8 cellular contexts compared by ENCODE assay signal in genomic region chr7:107661865-107662379, GRCh38. TPM values are rescaled to one million over a fixed set of nuclear protein-coding genes. Genes with fewer than 3 reads are reported as not detected.
DNase-seq lines count a peak whose midpoint lies in the region; ATAC-seq and TF ChIP-seq lines count a peak whose summit lies in the region.

No MANE protein-coding gene starts in this region.

- H3K4me2 ChIP-seq in fibroblast of lung (ENCODE audit: extremely low read depth, insufficient read depth, low read length): peak overlapping the region; percentile 96

- H3K4me3 ChIP-seq in SJCRH30 (peak overlapping the region; percentile 30), fibroblast of lung (replicated peaks in 1 of 4; ENCODE audit: control extremely low read depth in 1 of 4, insufficient read depth in 1 of 4, low read depth in 3 of 4, low read length in 4 of 4) (peak overlapping the region; percentile 52 to 64 (median 60)), skeletal muscle cell (ENCODE audit: low read depth, low read length) (peak overlapping the region; percentile 52)

- DNase-seq in SJCRH30 (no peak), fibroblast of lung (ENCODE audit: low read depth in 2 of 2) (no peak), skeletal muscle cell (ENCODE audit: low read depth) (no peak), occipital lobe (lab: John Stamatoyannopoulos, UW) (no peak), retina (no peak), NCI-H187 treated with DMSO at 0.1 percent for 48 hours (lab: John Stamatoyannopoulos, UW) (no peak), cerebellar cortex (ENCODE audit: low spot score) (no peak)

- H4K20me1 ChIP-seq in fibroblast of lung (ENCODE audit: control insufficient read depth, extremely low read depth, insufficient read depth, low read length): no peaks in the 10 kb centered on the region

- no peaks in the 10 kb centered on the region for H3K4me1 ChIP-seq in SJCRH30
- peaks cover 11% of the 10 kb centered on the region for H3K4me1 ChIP-seq in fibroblast of lung (ENCODE audit: control insufficient read depth, extremely low read depth, insufficient read depth, low read length)

- TF ChIP-seq CTCF in fibroblast of lung (conservative IDR thresholded peaks at IDR 0.05 in 1 of 2, IDR thresholded peaks at IDR 0.05 in 1 of 2; ENCODE audit: low read depth in 1 of 2, low read length in 2 of 2): no peak

- H3K36me3 ChIP-seq in SJCRH30: no peaks in the 10 kb centered on the region
- no peaks in the 10 kb centered on the region for H3K36me3 ChIP-seq in fibroblast of lung (ENCODE audit: control insufficient read depth, insufficient read depth, low read length)

- peak overlapping the region; percentile 77 for H2AFZ ChIP-seq in fibroblast of lung (ENCODE audit: low read length)

- ATAC-seq in GM19043 (IDR thresholded peaks at IDR 0.05; ENCODE audit: low read depth, unreplicated experiment): peak; percentile 16

- no peaks in the 10 kb centered on the region for H3K79me2 ChIP-seq in fibroblast of lung (ENCODE audit: control insufficient read depth, insufficient read depth, low read length)

- H3K27ac ChIP-seq in SJCRH30: no peak overlapping the region
- no peak overlapping the region for H3K27ac ChIP-seq in fibroblast of lung (ENCODE audit: insufficient read depth, low read length)

- peak overlapping the region; percentile 1 for H3K9ac ChIP-seq in fibroblast of lung (ENCODE audit: insufficient read depth, low read length)

- H3K27me3 ChIP-seq in SJCRH30 (no peaks in the 10 kb centered on the region), fibroblast of lung (ENCODE audit: control insufficient read depth, insufficient read depth, low read length) (peaks cover 3% of the 10 kb centered on the region)

- H3K9me3 ChIP-seq in SJCRH30 (replicated peaks) (no peaks in the 10 kb centered on the region), fibroblast of lung (ENCODE audit: control insufficient read depth, insufficient read depth, low read depth, low read length) (no peaks in the 10 kb centered on the region)

RNA-seq across cellular contexts. Expression of gene SLC26A4, which starts 1.3 kb away (rescaled TPM):
- 3.7 and 3.9 TPM in 2 replicates for total RNA-seq in SJCRH30 (2014; rRNA removed; shearing (Covaris generic))
- total RNA-seq in fibroblast of lung (0.26 and 0.50 TPM in 2 replicates), occipital lobe (15.3 TPM)
- 0.33 and 0.51 TPM in 2 replicates for polyA plus RNA-seq in fibroblast of lung
- polyA plus RNA-seq in fibroblast of lung (2012): 0.52 and 0.77 TPM in 2 replicates
- polyA minus RNA-seq in fibroblast of lung (ENCODE audit: low replicate concordance): not detected in 2 replicates
